ENCODE assay signal across 7 cellular contexts in genomic region chr13:59531571-59532091, GRCh38.
DNase-seq lines count a peak whose midpoint lies in the region; ATAC-seq and TF ChIP-seq lines count a peak whose summit lies in the region.

No MANE protein-coding gene starts in this region.

- H3K4me3 Mint-ChIP-seq in activated CD8-positive, alpha-beta T cell treated with anti-CD3 and anti-CD28 coated beads, Interleukin-2, amount 10 ng/mL, durations not matched to agents 7 days and 5 days, result no peak overlapping the region

- H3K9me3 Mint-ChIP-seq in activated CD8-positive, alpha-beta T cell treated with anti-CD3 and anti-CD28 coated beads, Interleukin-2, amount 10 ng/mL, durations not matched to agents 7 days and 5 days (ENCODE audit: insufficient read depth), result no peaks in the 10 kb centered on the region

- H3K27ac Mint-ChIP-seq in activated CD8-positive, alpha-beta T cell treated with anti-CD3 and anti-CD28 coated beads, Interleukin-2, amount 10 ng/mL, durations not matched to agents 7 days and 5 days, result peak overlapping the region; percentile 62

- peak overlapping the region; percentile 74 for H2AFZ ChIP-seq in parathyroid adenoma

- no peaks in the 10 kb centered on the region for H3K36me3 ChIP-seq in parathyroid adenoma (ENCODE audit: control insufficient read depth, insufficient read depth, low read length)

- no peaks in the 10 kb centered on the region for H3K27me3 Mint-ChIP-seq in activated CD8-positive, alpha-beta T cell treated with anti-CD3 and anti-CD28 coated beads, Interleukin-2, amount 10 ng/mL, durations not matched to agents 7 days and 5 days (ENCODE audit: low read depth)

- intact Hi-C loops in Right ventricle myocardium inferior (cut with DNase I), result loop anchor here (5.0 to 10.0 kb wide), 2 partner anchors 49 to 143 kb away; no protein-coding TSS in a partner anchor

- H3K27me3 ChIP-seq in parathyroid adenoma (ENCODE audit: control insufficient read depth, insufficient read depth, low read length), result no peaks in the 10 kb centered on the region

- no peak for TF ChIP-seq CTCF in parathyroid adenoma (IDR thresholded peaks at IDR 0.05)
- no peak for TF ChIP-seq CTCF in GM13977 (IDR thresholded peaks at IDR 0.05; ENCODE audit: extremely low read depth, insufficient read depth, missing control alignments)

- H3K4me1 Mint-ChIP-seq in activated CD8-positive, alpha-beta T cell treated with anti-CD3 and anti-CD28 coated beads, Interleukin-2, amount 10 ng/mL, durations not matched to agents 7 days and 5 days (ENCODE audit: low read depth), result peaks cover 8% of the 10 kb centered on the region

- in situ Hi-C loops in GM13977 (cut with MboI; ENCODE audit: low pct_unique_long_range_greater_than_20kb, low sequenced_read_pairs, unreplicated experiment), result no loop called here

- no peak overlapping the region for H3K9ac ChIP-seq in parathyroid adenoma

- peak overlapping the region; percentile 15 for H3K4me2 ChIP-seq in parathyroid adenoma (ENCODE audit: low read length)

- H3K79me2 ChIP-seq in parathyroid adenoma, result no peaks in the 10 kb centered on the region

- H3K4me3 ChIP-seq in parathyroid adenoma (ENCODE audit: low read depth, low read length), result peak overlapping the region; percentile 13

- no peaks in the 10 kb centered on the region for H3K36me3 Mint-ChIP-seq in activated CD8-positive, alpha-beta T cell treated with anti-CD3 and anti-CD28 coated beads, Interleukin-2, amount 10 ng/mL, durations not matched to agents 7 days and 5 days (ENCODE audit: low read depth)

- POLR2A ChIA-PET in activated CD8-positive, alpha-beta T cell treated with anti-CD3 and anti-CD28 coated beads, Interleukin-2, amount 10 ng/mL, durations not matched to agents 7 days and 5 days (lab: Charles Lee), result no interaction called here

- H3K9me3 ChIP-seq in parathyroid adenoma (ENCODE audit: control insufficient read depth, low read length), result no peaks in the 10 kb centered on the region

- DNase-seq in NCI-H1092 (lab: John Stamatoyannopoulos, UW) (peak; percentile 42), Right ventricle myocardium inferior (ENCODE audit: missing footprints) (peak; percentile 89), GM13977 (ENCODE audit: low spot score) (no peak)
- DNase-seq in activated CD8-positive, alpha-beta T cell treated with anti-CD3 and anti-CD28 coated beads, Interleukin-2, amount 10 ng/mL, durations not matched to agents 7 days and 5 days, result peak; percentile 25

- ATAC-seq in GM18858 (IDR thresholded peaks at IDR 0.05; ENCODE audit: unreplicated experiment), result peak; percentile 53
- ATAC-seq in activated CD8-positive, alpha-beta T cell treated with anti-CD3 and anti-CD28 coated beads, Interleukin-2, amount 10 ng/mL, durations not matched to agents 7 days and 5 days, result peak; percentile 71
- ATAC-seq in Right ventricle myocardium inferior, result peak; percentile 75
- ATAC-seq in HG03460 (IDR thresholded peaks at IDR 0.05; ENCODE audit: unreplicated experiment), result no peak

- CTCF ChIA-PET in activated CD8-positive, alpha-beta T cell treated with anti-CD3 and anti-CD28 coated beads, Interleukin-2, amount 10 ng/mL, durations not matched to agents 7 days and 5 days (lab: Charles Lee), result interaction anchor here (0.7 kb wide), 1 partner anchor 140 kb away, joined by 3 read pairs; no protein-coding TSS in a partner anchor

- H3K4me1 ChIP-seq in parathyroid adenoma, result peaks cover 6% of the 10 kb centered on the region

- peak overlapping the region; percentile 77 for H3K27ac ChIP-seq in parathyroid adenoma
